Comparison of ENCODE assay signal across 24 cellular contexts in the genomic region with DNA sequence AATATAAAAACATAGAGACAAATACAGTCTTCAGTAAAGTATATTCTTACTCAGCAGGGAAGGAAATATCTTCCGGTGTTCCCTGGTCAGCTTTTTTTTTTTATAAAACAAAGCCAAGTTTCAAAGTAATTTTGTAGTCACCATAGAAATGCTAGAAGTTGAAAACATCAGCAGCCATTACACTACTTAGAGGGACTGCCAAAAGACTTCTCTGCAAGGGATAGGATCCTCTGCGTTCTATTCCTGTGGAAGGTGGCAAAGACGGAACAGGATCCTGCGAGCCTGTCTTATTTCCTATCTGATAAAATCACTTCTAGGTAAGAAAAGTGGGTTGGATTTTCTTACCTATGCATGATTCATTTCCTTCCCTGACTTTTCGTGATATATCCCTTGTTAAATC. TPM values are rescaled to one million over a fixed set of nuclear protein-coding genes. Genes with fewer than 3 reads are reported as not detected.
DNase-seq lines count a peak whose midpoint lies in the region; ATAC-seq, FAIRE-seq and TF ChIP-seq lines count a peak whose summit lies in the region.
"Had no signal": no experiment of that assay in that cellular context is flagged by ENCODE, and none has a peak within 500 bp of the region (broad histone marks: within the 10 kb centered on the region; RNA-seq: fewer than 3 reads in every experiment).

No MANE protein-coding gene starts in this region.

- no peak for TF ChIP-seq CTCF in OCI-LY3 (IDR thresholded peaks at IDR 0.05; ENCODE audit: low read depth, low read length)
- TF ChIP-seq CTCF in endothelial cell of umbilical vein (IDR thresholded peaks at IDR 0.05; ENCODE audit: extremely low read depth in 1 of 2, insufficient read depth in 1 of 2, low read depth in 1 of 2, low read length in 2 of 2), result no peak
- no peak for TF ChIP-seq CTCF in ascending aorta (IDR thresholded peaks at IDR 0.05)
- TF ChIP-seq CTCF in mesothelial cell of epicardium (IDR thresholded peaks at IDR 0.05; ENCODE audit: unreplicated experiment), result no peak

- CTCF ChIA-PET in endothelial cell of umbilical vein (lab: Charles Lee), result interaction anchor here (0.7 to 2.4 kb wide), 5 partner anchors 10 to 107 kb away, joined by 3 to 11 read pairs (median 4); no protein-coding TSS in a partner anchor

- no peaks in the 10 kb centered on the region for H4K20me1 ChIP-seq in OCI-LY3 (ENCODE audit: insufficient read depth, low read length)
- no peaks in the 10 kb centered on the region for H4K20me1 ChIP-seq in endothelial cell of umbilical vein (replicated peaks; ENCODE audit: control insufficient read depth, extremely low read depth, insufficient read depth, low read length)
- H4K20me1 ChIP-seq: BLaER1 had no signal

- H3K27me3 ChIP-seq in OCI-LY3 (ENCODE audit: low read depth, low read length) (no peaks in the 10 kb centered on the region), endothelial cell of umbilical vein (ENCODE audit: control insufficient read depth in 2 of 2, insufficient read depth in 2 of 2, low read length in 2 of 2) (no peaks in the 10 kb centered on the region), ascending aorta (no peaks in the 10 kb centered on the region)
- H3K27me3 ChIP-seq: BLaER1 had no signal

- H3K9me3 Mint-ChIP-seq in activated T-helper 17 cell treated with anti-CD3 and anti-CD28 coated beads, Interleukin-2, amount 50 U/mL, for 72 hours, result no peaks in the 10 kb centered on the region
- peaks cover 7% of the 10 kb centered on the region for H3K9me3 Mint-ChIP-seq in mesothelial cell of epicardium
- H3K9me3 Mint-ChIP-seq: GM23338 had no signal

- no peak overlapping the region for H3K27ac Mint-ChIP-seq in activated T-helper 17 cell treated with anti-CD3 and anti-CD28 coated beads, Interleukin-2, amount 50 U/mL, for 72 hours
- no peak overlapping the region for H3K27ac Mint-ChIP-seq in mesothelial cell of epicardium
- H3K27ac Mint-ChIP-seq: CD4-positive, alpha-beta memory T cell; GM23338 had no signal

- POLR2A ChIA-PET in endothelial cell of umbilical vein (lab: Charles Lee), result no interaction called here

- dilution Hi-C loops in endothelial cell of umbilical vein (cut with MboI; ENCODE audit: extremely low pct_ligation_motif_present, low sequenced_read_pairs), result no loop called here

- no peaks in the 10 kb centered on the region for H3K36me3 Mint-ChIP-seq in activated T-helper 17 cell treated with anti-CD3 and anti-CD28 coated beads, Interleukin-2, amount 50 U/mL, for 72 hours (ENCODE audit: low read depth)
- peaks cover 45% of the 10 kb centered on the region for H3K36me3 Mint-ChIP-seq in mesothelial cell of epicardium
- H3K36me3 Mint-ChIP-seq: CD4-positive, alpha-beta memory T cell had no signal

- H3K4me3 ChIP-seq in OCI-LY3 (ENCODE audit: low read length), result no peak overlapping the region
- H3K4me3 ChIP-seq in endothelial cell of umbilical vein (replicated peaks in 1 of 3; ENCODE audit: insufficient read depth in 1 of 3, low read depth in 1 of 3, low read length in 3 of 3), result no peak overlapping the region
- H3K4me3 ChIP-seq in ascending aorta, result no peak overlapping the region
- H3K4me3 ChIP-seq: BLaER1, GM23338 had no signal

- peak; percentile 45 for ATAC-seq in activated T-helper 17 cell treated with anti-CD3 and anti-CD28 coated beads, Interleukin-2, amount 50 U/mL, for 72 hours (replicated peaks)
- ATAC-seq in HG03571 (IDR thresholded peaks at IDR 0.05; ENCODE audit: unreplicated experiment), result no peak

- BruUV-seq in endothelial cell of umbilical vein (replicated peaks; lab: Mats Ljungman, UMichigan), result no TSS peak

- DNase-seq in endothelial cell of umbilical vein (ENCODE audit: low read depth, low spot score) (peak; percentile 54), pulmonary artery endothelial cell (ENCODE audit: low read depth, low spot score) (peak; percentile 13), ascending aorta (ENCODE audit: low spot score in 2 of 2) (no peak), mesothelial cell of epicardium (ENCODE audit: low spot score in 2 of 2, unreplicated experiment in 2 of 2) (no peak)
- DNase-seq: 8988T; CD4-positive, alpha-beta memory T cell; DMS153; DMS79; GDM1; HCEC 1CT had no signal

- H3K36me3 ChIP-seq in OCI-LY3 (replicated peaks; ENCODE audit: low read depth, low read length) (peaks cover 16% of the 10 kb centered on the region), endothelial cell of umbilical vein (ENCODE audit: control insufficient read depth in 2 of 2, extremely low read depth in 1 of 2, insufficient read depth in 2 of 2, low read length in 2 of 2) (no peaks in the 10 kb centered on the region), ascending aorta (peaks cover 9 to 30% of the 10 kb centered on the region in 2 donors)

- H3K79me2 ChIP-seq in OCI-LY3 (ENCODE audit: low read length) (no peaks in the 10 kb centered on the region), endothelial cell of umbilical vein (ENCODE audit: control insufficient read depth, insufficient read depth, low read length) (no peaks in the 10 kb centered on the region)

- H3K9me1 ChIP-seq in endothelial cell of umbilical vein (replicated peaks; ENCODE audit: control insufficient read depth, extremely low read depth, insufficient read depth, low read length), result no peaks in the 10 kb centered on the region

- peak overlapping the region; percentile 64 for H3K4me2 ChIP-seq in OCI-LY3 (ENCODE audit: low read length)
- peak overlapping the region; percentile 79 for H3K4me2 ChIP-seq in endothelial cell of umbilical vein (ENCODE audit: insufficient read depth, low read length)
- H3K4me2 ChIP-seq: BLaER1, GM23338 had no signal

- TF ChIP-seq POLR2A in endothelial cell of umbilical vein (IDR thresholded peaks at IDR 0.05; ENCODE audit: low read depth, low read length), result no peak

- H3K4me3 Mint-ChIP-seq in activated T-helper 17 cell treated with anti-CD3 and anti-CD28 coated beads, Interleukin-2, amount 50 U/mL, for 72 hours, result no peak overlapping the region
- no peak overlapping the region for H3K4me3 Mint-ChIP-seq in mesothelial cell of epicardium
- H3K4me3 Mint-ChIP-seq: CD14-positive monocyte; CD4-positive, alpha-beta memory T cell; GM23338 had no signal

- 0 out of 2 replicates have a peak, but pooled peaks cover 3% of the 10 kb centered on the region for H3K9me3 ChIP-seq in OCI-LY3 (ENCODE audit: insufficient read depth, low read length)
- no peaks in the 10 kb centered on the region for H3K9me3 ChIP-seq in endothelial cell of umbilical vein (replicated peaks; ENCODE audit: control insufficient read depth, insufficient read depth, low read length)
- H3K9me3 ChIP-seq in ascending aorta, result no peaks in the 10 kb centered on the region
- H3K9me3 ChIP-seq: BLaER1 had no signal

- intact Hi-C loops in endothelial cell of umbilical vein (cut with micrococcal nuclease), result loop anchor here (1.0 kb wide), 2 partner anchors 12 to 35 kb away; no protein-coding TSS in a partner anchor
- intact Hi-C loops in ascending aorta (cut with DNase I), result no loop called here

- H3K4me1 Mint-ChIP-seq in activated T-helper 17 cell treated with anti-CD3 and anti-CD28 coated beads, Interleukin-2, amount 50 U/mL, for 72 hours, result peaks cover 6% of the 10 kb centered on the region
- peaks cover 6% of the 10 kb centered on the region for H3K4me1 Mint-ChIP-seq in mesothelial cell of epicardium
- H3K4me1 Mint-ChIP-seq: GM23338 had no signal

- H3K9ac ChIP-seq in OCI-LY3 (ENCODE audit: low read length), result peak overlapping the region; percentile 87
- H3K9ac ChIP-seq in endothelial cell of umbilical vein (replicated peaks; ENCODE audit: extremely low read depth, insufficient read depth, low read length), result peak overlapping the region; percentile 20
- H3K9ac ChIP-seq: BLaER1 had no signal

- H3K27ac ChIP-seq in OCI-LY3 (ENCODE audit: low read length), result peak overlapping the region; percentile 96
- H3K27ac ChIP-seq in endothelial cell of umbilical vein (ENCODE audit: insufficient read depth, low read depth, low read length), result peak overlapping the region; percentile 31
- no peak overlapping the region for H3K27ac ChIP-seq in ascending aorta
- H3K27ac ChIP-seq: BLaER1, HL-60 had no signal

- FAIRE-seq in endothelial cell of umbilical vein (lab: Jason Lieb, UNC), result no peak
- FAIRE-seq: GM12892, GM18507, H54 had no signal

- H2AFZ ChIP-seq in OCI-LY3 (ENCODE audit: low read depth, low read length) (0 out of 2 replicates have a peak overlapping the region, but pooled peaks have one; percentile 6), endothelial cell of umbilical vein (ENCODE audit: low read depth, low read length) (peak overlapping the region; percentile 60)
- H2AFZ ChIP-seq: GM23338 had no signal

- H3K4me1 ChIP-seq in OCI-LY3 (ENCODE audit: low read length) (peaks cover 98% of the 10 kb centered on the region), endothelial cell of umbilical vein (ENCODE audit: control insufficient read depth, extremely low read depth, insufficient read depth, low read length) (peaks cover 19% of the 10 kb centered on the region), ascending aorta (no peaks in the 10 kb centered on the region)

- no peaks in the 10 kb centered on the region for H3K27me3 Mint-ChIP-seq in activated T-helper 17 cell treated with anti-CD3 and anti-CD28 coated beads, Interleukin-2, amount 50 U/mL, for 72 hours
- no peaks in the 10 kb centered on the region for H3K27me3 Mint-ChIP-seq in mesothelial cell of epicardium (ENCODE audit: low read depth)
- H3K27me3 Mint-ChIP-seq: CD4-positive, alpha-beta memory T cell had no signal

RNA-seq across cellular contexts. Expression of a gene that starts 19.4 kb away (rescaled TPM):
- not detected for total RNA-seq in activated T-helper 17 cell treated with anti-CD3 and anti-CD28 coated beads, Interleukin-2, amount 50 U/mL, for 72 hours
- not detected in 2 replicates for total RNA-seq in endothelial cell of umbilical vein
- not detected in 2 replicates for polyA plus RNA-seq in endothelial cell of umbilical vein
- not detected in 2 replicates for polyA plus RNA-seq in endothelial cell of umbilical vein (2011; cell fraction: cytosol; rRNA removed)
- not detected in 2 replicates for polyA plus RNA-seq in endothelial cell of umbilical vein (2011; cell fraction: nucleus; rRNA removed)
- polyA plus RNA-seq in endothelial cell of umbilical vein (2012), result 0.22 and 0.56 TPM in 2 replicates
- polyA minus RNA-seq in endothelial cell of umbilical vein, result not detected in 2 replicates
- polyA minus RNA-seq in endothelial cell of umbilical vein (2011; cell fraction: cytosol; rRNA and poly(A)+ RNA removed), result not detected
- polyA minus RNA-seq in endothelial cell of umbilical vein (2011; cell fraction: nucleus; rRNA and poly(A)+ RNA removed), result not detected in 2 replicates
- not detected in 2 replicates for total RNA-seq in pulmonary artery endothelial cell
- not detected for total RNA-seq in ascending aorta
- not detected in 3 replicates for total RNA-seq in mesothelial cell of epicardium
- total RNA-seq: A673; CD4-positive, alpha-beta memory T cell; Daoy; GM23338; HT1080 had no signal
- polyA plus RNA-seq: AG04450; CD14-positive monocyte; CD4-positive, alpha-beta memory T cell; GM23338 had no signal

RNA-seq across cellular contexts. Expression of a gene that starts 21.6 kb away (rescaled TPM):
- total RNA-seq in activated T-helper 17 cell treated with anti-CD3 and anti-CD28 coated beads, Interleukin-2, amount 50 U/mL, for 72 hours, result not detected
- not detected in 2 replicates for total RNA-seq in endothelial cell of umbilical vein
- polyA plus RNA-seq in endothelial cell of umbilical vein, result not detected in 2 replicates
- not detected in 2 replicates for polyA plus RNA-seq in endothelial cell of umbilical vein (2011; cell fraction: cytosol; rRNA removed)
- not detected in 2 replicates for polyA plus RNA-seq in endothelial cell of umbilical vein (2011; cell fraction: nucleus; rRNA removed)
- polyA plus RNA-seq in endothelial cell of umbilical vein (2012), result not detected in 2 replicates
- not detected in 2 replicates for polyA minus RNA-seq in endothelial cell of umbilical vein
- polyA minus RNA-seq in endothelial cell of umbilical vein (2011; cell fraction: cytosol; rRNA and poly(A)+ RNA removed), result not detected
- polyA minus RNA-seq in endothelial cell of umbilical vein (2011; cell fraction: nucleus; rRNA and poly(A)+ RNA removed), result not detected in 2 replicates
- not detected in 2 replicates for total RNA-seq in pulmonary artery endothelial cell
- total RNA-seq in ascending aorta, result not detected
- total RNA-seq in mesothelial cell of epicardium, result not detected in 3 replicates
- total RNA-seq: A673; CD4-positive, alpha-beta memory T cell; Daoy; GM23338; HT1080 had no signal
- polyA plus RNA-seq: AG04450; CD14-positive monocyte; CD4-positive, alpha-beta memory T cell; GM23338 had no signal

Comparison
In these comparisons a context has a peak if more than half of its experiments do, and no peak if none do; other contexts are left out.
1. H3K27ac ChIP-seq: peak in OCI-LY3 (single experiment) and endothelial cell of umbilical vein (single experiment); none in ascending aorta (0 of 2).
2. DNase-seq: peak in endothelial cell of umbilical vein (single experiment) and pulmonary artery endothelial cell (single experiment); none in ascending aorta (0 of 2) and mesothelial cell of epicardium (0 of 2).